Comparison of ENCODE assay signal across 19 cellular contexts in genomic region chr2:13821255-13821880, GRCh38.
A peak's percentile ranks its signal among the peaks of the same experiment; 100 is the strongest.
DNase-seq lines count a peak whose midpoint lies in the region; ATAC-seq, FAIRE-seq and TF ChIP-seq lines count a peak whose summit lies in the region.
"Had no signal": no experiment of that assay in that cellular context is flagged by ENCODE, and none has a peak within 500 bp of the region (broad histone marks: within the 10 kb centered on the region; RNA-seq: fewer than 3 reads in every experiment).

No MANE protein-coding gene starts in this region.

- H4K20me1 ChIP-seq in hepatocyte (ENCODE audit: insufficient read depth, poor library complexity, severe bottlenecking) = no peaks in the 10 kb centered on the region

- no peak for TF ChIP-seq CTCF in hepatocyte (IDR thresholded peaks at IDR 0.05; ENCODE audit: poor library complexity)

- H3K4me3 ChIP-seq in hepatocyte = no peak overlapping the region
- H3K4me3 ChIP-seq: A549, coronary artery, PC-9, right lobe of liver, upper lobe of right lung had no signal

- FAIRE-seq in urothelium cell line (lab: Jason Lieb, UNC) = no peak
- FAIRE-seq: A549 had no signal

- H3K4me1 ChIP-seq in hepatocyte (ENCODE audit: insufficient read depth) = no peaks in the 10 kb centered on the region
- H3K4me1 ChIP-seq: A549, right lobe of liver, upper lobe of right lung had no signal

- no peaks in the 10 kb centered on the region for H3K79me2 ChIP-seq in hepatocyte

- no peaks in the 10 kb centered on the region for H3K4me1 Mint-ChIP-seq in activated T-helper 17 cell treated with anti-CD3 and anti-CD28 coated beads, Interleukin-2, amount 50 U/mL, for 72 hours
- H3K4me1 Mint-ChIP-seq: activated B cell treated with CpG ODN at 0.5 μM for 24 hours; activated naive CD8-positive, alpha-beta T cell treated with anti-CD3 and anti-CD28 coated beads for 36 hours had no signal

- no peak overlapping the region for H3K27ac ChIP-seq in hepatocyte
- H3K27ac ChIP-seq: A549, coronary artery, PC-9, right lobe of liver, upper lobe of right lung had no signal

- no peaks in the 10 kb centered on the region for H3K9me2 ChIP-seq in hepatocyte (replicated peaks; ENCODE audit: insufficient read depth)

- H3K9me3 Mint-ChIP-seq in activated naive CD4-positive, alpha-beta T cell treated with anti-CD3 and anti-CD28 coated beads, Interleukin-2, amount 50 U/mL, for 72 hours = peaks cover 0 to 6% of the 10 kb centered on the region in 2 donors
- H3K9me3 Mint-ChIP-seq in activated T-helper 17 cell treated with anti-CD3 and anti-CD28 coated beads, Interleukin-2, amount 50 U/mL, for 72 hours = peaks cover 3% of the 10 kb centered on the region
- H3K9me3 Mint-ChIP-seq: activated B cell treated with CpG ODN at 0.5 μM for 24 hours had no signal

- H3K36me3 ChIP-seq in hepatocyte (replicated peaks; ENCODE audit: insufficient read depth, low read depth) = no peaks in the 10 kb centered on the region
- H3K36me3 ChIP-seq: right lobe of liver, upper lobe of right lung had no signal

- ATAC-seq in activated naive CD4-positive, alpha-beta T cell treated with anti-CD3 and anti-CD28 coated beads, Interleukin-2, amount 50 U/mL, for 72 hours = peak; percentile 55 to 68
- peak; percentile 44 for ATAC-seq in activated T-helper 17 cell treated with anti-CD3 and anti-CD28 coated beads, Interleukin-2, amount 50 U/mL, for 72 hours (replicated peaks)
- no peak for ATAC-seq in GM21367 (IDR thresholded peaks at IDR 0.05; ENCODE audit: unreplicated experiment)
- ATAC-seq: A549, right lobe of liver, upper lobe of right lung had no signal

- no peaks in the 10 kb centered on the region for H3K9me3 ChIP-seq in hepatocyte (ENCODE audit: low read depth)
- H3K9me3 ChIP-seq: right lobe of liver, upper lobe of right lung had no signal

- no peaks in the 10 kb centered on the region for H3K36me3 Mint-ChIP-seq in activated naive CD4-positive, alpha-beta T cell treated with anti-CD3 and anti-CD28 coated beads, Interleukin-2, amount 50 U/mL, for 72 hours
- no peaks in the 10 kb centered on the region for H3K36me3 Mint-ChIP-seq in activated T-helper 17 cell treated with anti-CD3 and anti-CD28 coated beads, Interleukin-2, amount 50 U/mL, for 72 hours (ENCODE audit: low read depth)
- H3K36me3 Mint-ChIP-seq: activated naive CD8-positive, alpha-beta T cell treated with anti-CD3 and anti-CD28 coated beads for 36 hours had no signal

- no peak overlapping the region for H3K4me2 ChIP-seq in hepatocyte
- H3K4me2 ChIP-seq: A549, PC-9 had no signal

- no peak overlapping the region for H3K27ac Mint-ChIP-seq in activated naive CD4-positive, alpha-beta T cell treated with anti-CD3 and anti-CD28 coated beads, Interleukin-2, amount 50 U/mL, for 72 hours
- H3K27ac Mint-ChIP-seq in activated T-helper 17 cell treated with anti-CD3 and anti-CD28 coated beads, Interleukin-2, amount 50 U/mL, for 72 hours = no peak overlapping the region
- H3K27ac Mint-ChIP-seq: activated B cell treated with CpG ODN at 0.5 μM for 24 hours; activated naive CD8-positive, alpha-beta T cell treated with anti-CD3 and anti-CD28 coated beads for 36 hours had no signal

- H3K4me3 Mint-ChIP-seq in activated T-helper 17 cell treated with anti-CD3 and anti-CD28 coated beads, Interleukin-2, amount 50 U/mL, for 72 hours = no peak overlapping the region
- H3K4me3 Mint-ChIP-seq: activated B cell treated with CpG ODN at 0.5 μM for 24 hours; activated naive CD8-positive, alpha-beta T cell treated with anti-CD3 and anti-CD28 coated beads for 36 hours had no signal

- no peaks in the 10 kb centered on the region for H3K27me3 ChIP-seq in hepatocyte
- H3K27me3 ChIP-seq: right lobe of liver, upper lobe of right lung had no signal

- DNase-seq in activated naive CD4-positive, alpha-beta T cell treated with anti-CD3 and anti-CD28 coated beads, Interleukin-2, amount 50 U/mL, for 72 hours (ENCODE audit: low spot score in 2 of 2) = no peak
- DNase-seq in activated naive CD4-positive, alpha-beta T cell treated with Interleukin-2 at 50 U/mL for 16 hours = no peak
- DNase-seq in fibroblast of peridontal ligament (ENCODE audit: extremely low read depth) (peak; percentile 78), urothelium cell line (ENCODE audit: low spot score) (peak; percentile 6), hepatocyte (ENCODE audit: low spot score) (no peak), NCI-H2171 treated with DMSO at 0.1 percent for 48 hours (lab: John Stamatoyannopoulos, UW) (no peak)
- DNase-seq: activated B cell treated with CpG ODN at 0.5 μM for 24 hours; activated naive CD8-positive, alpha-beta T cell treated with anti-CD3 and anti-CD28 coated beads for 36 hours; foreskin melanocyte; NCI-H1417 treated with DMSO at 0.1 percent for 48 hours; NCI-H446 treated with DMSO at 0.1 percent for 48 hours; PC-9; right lobe of liver; stimulated activated CD4-positive, alpha-beta T cell treated with anti-CD3 and anti-CD28 coated beads, Interleukin-4, amount 100 ng/mL, for 24 hours; upper lobe of right lung had no signal

- no peaks in the 10 kb centered on the region for H3K27me3 Mint-ChIP-seq in activated T-helper 17 cell treated with anti-CD3 and anti-CD28 coated beads, Interleukin-2, amount 50 U/mL, for 72 hours
- H3K27me3 Mint-ChIP-seq: activated B cell treated with CpG ODN at 0.5 μM for 24 hours; activated naive CD8-positive, alpha-beta T cell treated with anti-CD3 and anti-CD28 coated beads for 36 hours had no signal

- no peak overlapping the region for H2AFZ ChIP-seq in hepatocyte
- H2AFZ ChIP-seq: PC-9 had no signal

- WGBS in hepatocyte (ENCODE audit: low lambda C conversion rate, missing lambda C conversion rate) = 66% methylated on average over 4 of the region's 4 CpGs

Comparison
In these comparisons a context has a peak if more than half of its experiments do, and no peak if none do; other contexts are left out.
1. DNase-seq: peak in fibroblast of peridontal ligament (single experiment) and urothelium cell line (single experiment); none in activated naive CD4-positive, alpha-beta T cell treated with anti-CD3 and anti-CD28 coated beads, Interleukin-2, amount 50 U/mL, for 72 hours (0 of 2), activated naive CD4-positive, alpha-beta T cell treated with Interleukin-2 at 50 U/mL for 16 hours (single experiment), hepatocyte (single experiment) and NCI-H2171 treated with DMSO at 0.1 percent for 48 hours (single experiment).